Comparison of ENCODE assay signal across 9 cellular contexts in genomic region chr19:54266133-54266532, GRCh38. TPM values are rescaled to one million over a fixed set of nuclear protein-coding genes. Genes with fewer than 3 reads are reported as not detected.
A peak's percentile ranks its signal among the peaks of the same experiment; 100 is the strongest.
DNase-seq lines count a peak whose midpoint lies in the region; ATAC-seq lines count a peak whose summit lies in the region.
"Had no signal": no experiment of that assay in that cellular context is flagged by ENCODE, and none has a peak within 500 bp of the region (broad histone marks: within the 10 kb centered on the region; RNA-seq: fewer than 3 reads in every experiment).

No MANE protein-coding gene starts in this region.

- no peak overlapping the region for H3K4me3 ChIP-seq in effector memory CD4-positive, alpha-beta T cell (ENCODE audit: insufficient read depth, low read depth, low read length, poor library complexity, severe bottlenecking)

- no peaks in the 10 kb centered on the region for H3K4me1 ChIP-seq in effector memory CD4-positive, alpha-beta T cell (ENCODE audit: control insufficient read depth, insufficient read depth, low read length, poor library complexity, severe bottlenecking)

- DNase-seq in SIG-M5 treated with dmso at 0.1 percent for 504 hours (lab: John Stamatoyannopoulos, UW; ENCODE audit: unreplicated experiment) (peak; percentile 36), SIG-M5 (lab: John Stamatoyannopoulos, UW) (no peak), NCI-H446 treated with DMSO at 0.1 percent for 48 hours (lab: John Stamatoyannopoulos, UW) (peak; percentile 4), mesenteric fat pad (ENCODE audit: low spot score) (peak; percentile 89)
- peak; percentile 52 to 60 for DNase-seq in activated CD4-positive, alpha-beta T cell treated with anti-CD3 and anti-CD28 coated beads, Interleukin-2, amount 50 U/mL, for 4 hours
- peak in 2 of 3 donors; percentile 17 to 43 for DNase-seq in effector memory CD4-positive, alpha-beta T cell
- DNase-seq in stimulated activated CD8-positive, alpha-beta memory T cell treated with anti-CD3 and anti-CD28 coated beads, Interleukin-4, amount 100 ng/mL, for 1 hour (ENCODE audit: low read depth in 2 of 2, low spot score in 1 of 2): peak; percentile 27 to 46

- no peaks in the 10 kb centered on the region for H3K9me3 ChIP-seq in effector memory CD4-positive, alpha-beta T cell (ENCODE audit: control insufficient read depth, low read length)

- H3K36me3 ChIP-seq in effector memory CD4-positive, alpha-beta T cell (ENCODE audit: control insufficient read depth, insufficient read depth, low read length): no peaks in the 10 kb centered on the region

- no peaks in the 10 kb centered on the region for H3K27me3 ChIP-seq in effector memory CD4-positive, alpha-beta T cell (replicated peaks; ENCODE audit: control insufficient read depth, insufficient read depth, low read length, poor library complexity, severe bottlenecking)

- H3K27ac ChIP-seq in effector memory CD4-positive, alpha-beta T cell (ENCODE audit: insufficient read depth, low read length, poor library complexity, severe bottlenecking): no peak overlapping the region

- ATAC-seq in GM18861 (IDR thresholded peaks at IDR 0.05; ENCODE audit: unreplicated experiment): no peak

RNA-seq across cellular contexts. Expression of gene LILRB5, which starts 9.1 kb away (rescaled TPM):
- total RNA-seq in mesenteric fat pad: 69.4 TPM

RNA-seq across cellular contexts. Expression of gene LILRB2, which starts 14.8 kb away (rescaled TPM):
- 14.4 TPM for total RNA-seq in mesenteric fat pad

RNA-seq across cellular contexts. Expression of gene LILRA6, which starts 23.5 kb away (rescaled TPM):
- total RNA-seq in mesenteric fat pad: 26.5 TPM

RNA-seq across cellular contexts. Expression of gene LILRB3, which starts 43.3 kb away (rescaled TPM):
- 50.5 TPM for total RNA-seq in mesenteric fat pad
- total RNA-seq: temporal lobe had no signal

RNA-seq across cellular contexts. Expression of gene LILRA5, which starts 46.8 kb away (rescaled TPM):
- total RNA-seq in mesenteric fat pad: 23.0 TPM
- total RNA-seq: temporal lobe had no signal
